24 cellular contexts compared by ENCODE assay signal in the genomic region with DNA sequence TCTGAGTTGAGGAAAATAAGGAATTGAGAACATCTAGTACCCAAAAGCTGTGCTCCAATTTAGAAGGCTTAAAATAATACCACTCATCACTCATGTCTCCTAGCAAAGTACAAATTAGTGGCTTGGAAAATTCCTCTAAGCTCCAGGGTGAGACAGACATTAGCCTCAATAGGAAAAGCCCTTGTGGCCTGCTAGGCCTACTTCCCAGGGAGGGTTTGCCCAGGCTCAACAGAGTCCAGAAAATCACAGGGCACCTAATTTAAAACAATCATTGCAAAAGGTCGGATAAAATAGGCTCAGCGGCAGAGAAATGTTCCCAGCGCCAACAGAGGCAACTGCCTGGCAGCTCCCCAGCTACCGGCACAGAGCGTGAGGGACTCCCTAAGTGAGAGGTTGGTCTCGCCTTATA.
DNase-seq lines count a peak whose midpoint lies in the region; ATAC-seq and TF ChIP-seq lines count a peak whose summit lies in the region.
"Had no signal": no experiment of that assay in that cellular context is flagged by ENCODE, and none has a peak within 500 bp of the region (broad histone marks: within the 10 kb centered on the region; RNA-seq: fewer than 3 reads in every experiment).

No MANE protein-coding gene starts in this region.

- no peak for TF ChIP-seq CTCF in coronary artery (IDR thresholded peaks at IDR 0.05)

- H3K4me3 Mint-ChIP-seq in T-helper 17 cell, result no peak overlapping the region
- H3K4me3 Mint-ChIP-seq: activated CD4-positive, alpha-beta T cell treated with anti-CD3 and anti-CD28 coated beads, Interleukin-2, amount 10 ng/mL, durations not matched to agents 7 days and 5 days; activated naive CD4-positive, alpha-beta T cell treated with anti-CD3 and anti-CD28 coated beads for 36 hours; neural crest cell had no signal

- peak; percentile 2 for DNase-seq in RPMI8226
- no peak for DNase-seq in coronary artery (ENCODE audit: low spot score)
- peak; percentile 21 to 68 (median 60) for DNase-seq in right cardiac atrium
- peak; percentile 78 for DNase-seq in putamen (ENCODE audit: low spot score)
- no peak for DNase-seq in HUDEP-2 (lab: John Stamatoyannopoulos, UW; ENCODE audit: unreplicated experiment in 76 of 76)
- no peak for DNase-seq in HK-2 (ENCODE audit: unreplicated experiment)
- DNase-seq in T-helper 17 cell, result no peak
- DNase-seq: activated CD4-positive, alpha-beta T cell treated with anti-CD3 and anti-CD28 coated beads, Interleukin-2, amount 10 ng/mL, durations not matched to agents 7 days and 5 days; activated naive CD4-positive, alpha-beta T cell treated with anti-CD3 and anti-CD28 coated beads for 36 hours; DND-41; effector memory CD4-positive, alpha-beta T cell; foreskin melanocyte; NCI-H2029 treated with DMSO at 0.1 percent for 48 hours; NCI-H345; NCI-H774; stomach; T1000; upper lobe of left lung had no signal

- 65% methylated on average over 6 of the region's 6 CpGs for WGBS in right cardiac atrium

- H3K27me3 ChIP-seq in right cardiac atrium (ENCODE audit: control insufficient read depth, insufficient read depth), result no peaks in the 10 kb centered on the region
- H3K27me3 ChIP-seq: stomach, upper lobe of left lung had no signal

- H3K9me3 ChIP-seq in right cardiac atrium (ENCODE audit: control insufficient read depth, low read length) (no peaks in the 10 kb centered on the region), T-helper 17 cell (ENCODE audit: control insufficient read depth, low read length, poor library complexity, severe bottlenecking) (no peaks in the 10 kb centered on the region)
- H3K9me3 ChIP-seq: prostate gland, upper lobe of left lung had no signal

- ATAC-seq in right cardiac atrium (peak; percentile 89 to 94), GM21423 (IDR thresholded peaks at IDR 0.05; ENCODE audit: unreplicated experiment) (no peak), T-helper 17 cell (no peak)
- ATAC-seq: esophagus mucosa, HCT116 had no signal

- intact Hi-C loops in right cardiac atrium (cut with DNase I), result no loop called here

- no peaks in the 10 kb centered on the region for H3K36me3 Mint-ChIP-seq in T-helper 17 cell (ENCODE audit: low read depth)

- H3K4me1 Mint-ChIP-seq in T-helper 17 cell, result no peaks in the 10 kb centered on the region
- H3K4me1 Mint-ChIP-seq: activated CD4-positive, alpha-beta T cell treated with anti-CD3 and anti-CD28 coated beads, Interleukin-2, amount 10 ng/mL, durations not matched to agents 7 days and 5 days had no signal

- H3K27ac Mint-ChIP-seq in T-helper 17 cell, result no peak overlapping the region
- H3K27ac Mint-ChIP-seq: activated CD4-positive, alpha-beta T cell treated with anti-CD3 and anti-CD28 coated beads, Interleukin-2, amount 10 ng/mL, durations not matched to agents 7 days and 5 days; activated naive CD4-positive, alpha-beta T cell treated with anti-CD3 and anti-CD28 coated beads for 36 hours had no signal

- H3K27ac ChIP-seq in coronary artery (peak overlapping the region; percentile 25 to 80), right cardiac atrium (ENCODE audit: low read length) (peak overlapping the region; percentile 49)
- H3K27ac ChIP-seq: prostate gland, upper lobe of left lung had no signal

- H3K4me3 ChIP-seq in coronary artery, result no peak overlapping the region
- no peak overlapping the region for H3K4me3 ChIP-seq in right cardiac atrium (ENCODE audit: low read length)
- H3K4me3 ChIP-seq: lung, prostate gland, stomach, upper lobe of left lung had no signal

- no peaks in the 10 kb centered on the region for H3K27me3 Mint-ChIP-seq in T-helper 17 cell
- H3K27me3 Mint-ChIP-seq: activated CD4-positive, alpha-beta T cell treated with anti-CD3 and anti-CD28 coated beads, Interleukin-2, amount 10 ng/mL, durations not matched to agents 7 days and 5 days had no signal

- H3K4me1 ChIP-seq in right cardiac atrium (ENCODE audit: control insufficient read depth, insufficient read depth, low read length), result no peaks in the 10 kb centered on the region
- H3K4me1 ChIP-seq: prostate gland, stomach, upper lobe of left lung had no signal

Comparison
In these comparisons a context has a peak if more than half of its experiments do, and no peak if none do; other contexts are left out.
1. DNase-seq: peak in RPMI8226 (single experiment), right cardiac atrium (3 of 3) and putamen (single experiment); none in coronary artery (single experiment), HUDEP-2 (0 of 76), HK-2 (single experiment) and T-helper 17 cell (0 of 3).
2. ATAC-seq: peak in right cardiac atrium (2 of 2); none in GM21423 (single experiment) and T-helper 17 cell (single experiment).